In genomic region chr13:49356224-49356623, GRCh38 we compare ENCODE assay signal across 9 cellular contexts.
A peak's percentile ranks its signal among the peaks of the same experiment; 100 is the strongest.
DNase-seq lines count a peak whose midpoint lies in the region; ATAC-seq and TF ChIP-seq lines count a peak whose summit lies in the region.
"Had no signal": no experiment of that assay in that cellular context is flagged by ENCODE, and none has a peak within 500 bp of the region (broad histone marks: within the 10 kb centered on the region; RNA-seq: fewer than 3 reads in every experiment).

No MANE protein-coding gene starts in this region.

- H3K9me3 ChIP-seq in aorta (ENCODE audit: control insufficient read depth, low read length), result no peaks in the 10 kb centered on the region

- H3K27me3 ChIP-seq in aorta (ENCODE audit: control insufficient read depth in 1 of 2, insufficient read depth in 2 of 2, low read length in 1 of 2), result no peaks in the 10 kb centered on the region

- peak; percentile 84 for DNase-seq in M059J (ENCODE audit: low read depth)
- DNase-seq in epithelial cell of esophagus (ENCODE audit: low read depth), result peak; percentile 70
- peak; percentile 33 for DNase-seq in medulla oblongata (ENCODE audit: extremely low spot score)
- DNase-seq in aorta, result no peak
- no peak for DNase-seq in left lobe of liver (ENCODE audit: low spot score)
- no peak for DNase-seq in activated naive CD4-positive, alpha-beta T cell (lab: John Stamatoyannopoulos, UW)
- DNase-seq: occipital lobe had no signal

- H3K4me1 ChIP-seq in aorta (ENCODE audit: control insufficient read depth in 1 of 2, insufficient read depth in 2 of 2, low read length in 2 of 2), result peaks cover 4 to 5% of the 10 kb centered on the region in 2 donors

- H3K4me3 ChIP-seq in epithelial cell of esophagus (ENCODE audit: low read length) (no peak overlapping the region), aorta (ENCODE audit: low read length in 2 of 2) (no peak overlapping the region)
- H3K4me3 ChIP-seq: SK-N-MC had no signal

- no peak for TF ChIP-seq CTCF in epithelial cell of esophagus (IDR thresholded peaks at IDR 0.05; ENCODE audit: insufficient read depth, low read depth, low read length, missing control alignments)

- intact Hi-C loops in aorta (cut with DNase I), result loop anchor here (2.0 to 5.0 kb wide), 3 partner anchors 41 to 44 kb away; no protein-coding TSS in a partner anchor

- H3K27ac ChIP-seq in aorta (ENCODE audit: low read depth in 1 of 2, low read length in 2 of 2), result peak overlapping the region in 1 of 2 donors; percentile 82
- H3K27ac ChIP-seq: SK-N-MC had no signal

- ATAC-seq in aorta (ENCODE audit: low FRiP score) (peak; percentile 90), left lobe of liver (no peak), HG02840 (IDR thresholded peaks at IDR 0.05; ENCODE audit: low FRiP score, unreplicated experiment) (no peak)

- peaks cover 0 to 4% of the 10 kb centered on the region in 2 donors for H3K36me3 ChIP-seq in aorta (ENCODE audit: control insufficient read depth in 1 of 2, insufficient read depth in 2 of 2, low read length in 1 of 2)

Comparison
In these comparisons a context has a peak if more than half of its experiments do, and no peak if none do; other contexts are left out.
1. DNase-seq: peak in M059J (single experiment), epithelial cell of esophagus (single experiment) and medulla oblongata (single experiment); none in aorta (0 of 2), left lobe of liver (single experiment) and activated naive CD4-positive, alpha-beta T cell (0 of 4).